In genomic region chr18:56559044-56559443, GRCh38 we compare ENCODE assay signal across 18 cellular contexts.
"Had no signal": no experiment of that assay in that cellular context is flagged by ENCODE, and none has a peak within 500 bp of the region (broad histone marks: within the 10 kb centered on the region; RNA-seq: fewer than 3 reads in every experiment).

No MANE protein-coding gene starts in this region.

- H3K36me3 ChIP-seq: SJSA1 had no signal

- DNase-seq: IMR-90, Kasumi-1, MM.1S, NCI-H1092 treated with DMSO at 0.1 percent for 48 hours, NCI-H1436, NCI-H187, NCI-H2029, NCI-H2081 treated with DMSO at 0.1 percent for 48 hours, NCI-H2227 treated with DMSO at 0.1 percent for 48 hours, NCI-H510A, NCI-H524 treated with DMSO at 0.1 percent for 48 hours, NCI-H774, Right ventricle myocardium superior, RPMI8226, SIG-M5 had no signal

- H3K4me2 ChIP-seq: KMS-11 had no signal

- H3K9ac ChIP-seq: KMS-11 had no signal

- H3K27me3 ChIP-seq: SJSA1 had no signal

- ATAC-seq: HepG2 had no signal

- H3K27ac ChIP-seq: KMS-11, SJSA1 had no signal

- H3K4me3 ChIP-seq: SJSA1 had no signal

- H3K9me3 ChIP-seq: SJSA1 had no signal

- H3K4me1 ChIP-seq: SJSA1 had no signal
